Comparison of ENCODE assay signal across 11 cellular contexts in genomic region chr1:84972377-84972987, GRCh38. TPM values are rescaled to one million over a fixed set of nuclear protein-coding genes. Genes with fewer than 3 reads are reported as not detected.
DNase-seq lines count a peak whose midpoint lies in the region; ATAC-seq and TF ChIP-seq lines count a peak whose summit lies in the region.
"Had no signal": no experiment of that assay in that cellular context is flagged by ENCODE, and none has a peak within 500 bp of the region (broad histone marks: within the 10 kb centered on the region; RNA-seq: fewer than 3 reads in every experiment).

No MANE protein-coding gene starts in this region.

- H3K36me3 Mint-ChIP-seq in CD4-positive, alpha-beta T cell (ENCODE audit: low read depth) = no peaks in the 10 kb centered on the region

- no peak for DNase-seq in CD4-positive, alpha-beta T cell
- DNase-seq in adipocyte (ENCODE audit: low read depth) = peak; percentile 29
- DNase-seq in left lobe of liver (ENCODE audit: low spot score) = no peak
- no peak for DNase-seq in NCI-H1417 treated with DMSO at 0.1 percent for 48 hours (lab: John Stamatoyannopoulos, UW)
- DNase-seq in SJCRH30 = no peak
- DNase-seq: DMS 273 treated with DMSO at 0.1 percent for 48 hours, KBM-7, left ventricle myocardium superior had no signal

- no peak overlapping the region for H3K27ac ChIP-seq in CD4-positive, alpha-beta T cell (ENCODE audit: low read depth, low read length)
- H3K27ac ChIP-seq in SJCRH30 = no peak overlapping the region

- H3K36me3 ChIP-seq in adipocyte (ENCODE audit: control insufficient read depth, insufficient read depth, low read length, severe bottlenecking) (no peaks in the 10 kb centered on the region), SJCRH30 (no peaks in the 10 kb centered on the region)

- CTCF ChIA-PET in CD4-positive, alpha-beta T cell (lab: Charles Lee) = interaction anchor here (0.6 to 1.0 kb wide), 2 partner anchors 12 to 89 kb away, joined by 3 to 4 read pairs; no protein-coding TSS in a partner anchor

- H3K4me3 Mint-ChIP-seq in CD4-positive, alpha-beta T cell = peak overlapping the region; percentile 22

- H3K4me1 ChIP-seq in adipocyte (ENCODE audit: control insufficient read depth, insufficient read depth, low read length) (peaks cover 4% of the 10 kb centered on the region), SJCRH30 (no peaks in the 10 kb centered on the region)

- H3K27ac Mint-ChIP-seq in CD4-positive, alpha-beta T cell = peak overlapping the region; percentile 28

- H3K4me3 ChIP-seq in adipocyte (ENCODE audit: low read length) (no peak overlapping the region), SJCRH30 (no peak overlapping the region)

- TF ChIP-seq CTCF in CD4-positive, alpha-beta T cell (IDR thresholded peaks at IDR 0.05) = no peak

- no peaks in the 10 kb centered on the region for H3K27me3 ChIP-seq in CD4-positive, alpha-beta T cell (ENCODE audit: control insufficient read depth, insufficient read depth, low read length)
- no peaks in the 10 kb centered on the region for H3K27me3 ChIP-seq in adipocyte (replicated peaks; ENCODE audit: control insufficient read depth, insufficient read depth, low read length)
- no peaks in the 10 kb centered on the region for H3K27me3 ChIP-seq in SJCRH30

- no peaks in the 10 kb centered on the region for H3K27me3 Mint-ChIP-seq in CD4-positive, alpha-beta T cell

- no peaks in the 10 kb centered on the region for H3K9me3 ChIP-seq in CD4-positive, alpha-beta T cell (ENCODE audit: control insufficient read depth, low read length)
- H3K9me3 ChIP-seq in adipocyte (ENCODE audit: control insufficient read depth, low read length) = no peaks in the 10 kb centered on the region
- H3K9me3 ChIP-seq in SJCRH30 (replicated peaks) = no peaks in the 10 kb centered on the region

- H3K4me1 Mint-ChIP-seq in CD4-positive, alpha-beta T cell (ENCODE audit: low read depth) = peaks cover 15% of the 10 kb centered on the region

- ATAC-seq in CD4-positive, alpha-beta T cell (ENCODE audit: poor library complexity) = peak; percentile 11
- ATAC-seq in GM19395 (IDR thresholded peaks at IDR 0.05; ENCODE audit: unreplicated experiment) (peak; percentile 50), HG03139 (IDR thresholded peaks at IDR 0.05; ENCODE audit: unreplicated experiment) (peak; percentile 32), left lobe of liver (no peak), GM18520 (IDR thresholded peaks at IDR 0.05; ENCODE audit: unreplicated experiment) (no peak)
- ATAC-seq: left ventricle myocardium superior had no signal

- POLR2A ChIA-PET in CD4-positive, alpha-beta T cell (lab: Charles Lee) = interaction anchor here (0.5 to 0.9 kb wide), 3 partner anchors 10 to 31 kb away, joined by 3 read pairs; no protein-coding TSS in a partner anchor

- no peaks in the 10 kb centered on the region for H3K9me3 Mint-ChIP-seq in CD4-positive, alpha-beta T cell

- no peak overlapping the region for H3K9ac ChIP-seq in adipocyte (ENCODE audit: low read length)

- intact Hi-C loops in CD4-positive, alpha-beta T cell (cut with DNase I, micrococcal nuclease) = no loop called here

RNA-seq across cellular contexts. Expression of gene MCOLN2, which starts 24.4 kb away (rescaled TPM):
- 1 to 10 TPM; 9.7 TPM for total RNA-seq in CD4-positive, alpha-beta T cell
- 0.33 TPM for total RNA-seq in left lobe of liver
- total RNA-seq in SJCRH30 (2014; rRNA removed; shearing (Covaris generic)) = 1.6 and 2.4 TPM in 2 replicates

Comparison
In these comparisons a context has a peak if more than half of its experiments do, and no peak if none do; other contexts are left out.
1. ATAC-seq: peak in CD4-positive, alpha-beta T cell (single experiment), GM19395 (single experiment) and HG03139 (single experiment); none in left lobe of liver (single experiment) and GM18520 (single experiment).